1 cellular context compared by ENCODE assay signal in genomic region chr9:137297966-137298365, GRCh38.
TF ChIP-seq lines count a peak whose summit lies in the region.

No MANE protein-coding gene starts in this region.

TF ChIP-seq in K562, 482 proteins besides CTCF, POLR2A, EP300 and RAD21:
- TF ChIP-seq ZBTB11 (CRISPR knock-in tag; IDR thresholded peaks at IDR 0.05) (0 out of 6 replicates have a peak, but pooled peaks of 1 of the 3 experiments have one; percentile 33), POLR2G (IDR thresholded peaks at IDR 0.05; ENCODE audit: low read depth, low read length) (peak; percentile 43; the same call in 1 of the 2 replicates), FOXA1 (IDR thresholded peaks at IDR 0.05; ENCODE audit: borderline replicate concordance) (no peak)
